ENCODE assay signal across 25 cellular contexts in the genomic region with DNA sequence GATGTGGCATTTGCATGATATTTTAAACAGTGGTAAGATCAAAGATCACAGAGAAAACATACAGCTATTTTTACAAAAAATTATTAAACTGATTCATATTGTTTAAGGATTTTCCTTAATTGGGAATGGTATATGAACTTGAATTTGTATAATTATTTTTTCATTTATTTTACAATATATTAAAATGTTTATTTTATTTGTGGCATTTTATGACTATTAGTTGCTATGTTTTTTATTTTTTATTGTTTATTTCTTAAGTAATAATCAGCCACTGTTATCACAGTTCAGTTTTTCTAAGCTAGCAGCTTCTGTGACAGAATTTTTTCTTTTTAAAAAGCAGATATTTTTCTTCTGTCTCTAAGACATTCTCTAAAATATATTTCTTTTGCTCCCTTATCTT.
A peak's percentile ranks its signal among the peaks of the same experiment; 100 is the strongest.
DNase-seq lines count a peak whose midpoint lies in the region; ATAC-seq, FAIRE-seq and TF ChIP-seq lines count a peak whose summit lies in the region.
"Had no signal": no experiment of that assay in that cellular context is flagged by ENCODE, and none has a peak within 500 bp of the region (broad histone marks: within the 10 kb centered on the region; RNA-seq: fewer than 3 reads in every experiment).

No MANE protein-coding gene starts in this region.

- FAIRE-seq in A204.1 (lab: Jason Lieb, UNC) (peak; percentile 70), kidney (lab: Jason Lieb, UNC) (peak; percentile 45)
- FAIRE-seq: GM12891, GM19239 had no signal

- H3K4me3 ChIP-seq in kidney (ENCODE audit: low read length in 2 of 2), result no peak overlapping the region
- H3K4me3 ChIP-seq in SJCRH30, result no peak overlapping the region
- H3K4me3 ChIP-seq: BLaER1 had no signal

- H3K9me3 ChIP-seq in kidney (ENCODE audit: control insufficient read depth in 1 of 2, low read length in 2 of 2), result no peaks in the 10 kb centered on the region
- H3K9me3 ChIP-seq in SJCRH30 (replicated peaks), result no peaks in the 10 kb centered on the region
- H3K9me3 ChIP-seq: BE2C had no signal

- H3K27me3 ChIP-seq in SJCRH30, result no peaks in the 10 kb centered on the region
- H3K27me3 ChIP-seq: BE2C, BLaER1 had no signal

- CTCF ChIA-PET in WTC11 (lab: Charles Lee), result no interaction called here

- no peak for TF ChIP-seq CTCF in WTC11 (IDR thresholded peaks at IDR 0.05)
- TF ChIP-seq CTCF in kidney (IDR thresholded peaks at IDR 0.05; ENCODE audit: borderline replicate concordance, extremely low read depth, insufficient read depth), result no peak

- no peaks in the 10 kb centered on the region for H3K27me3 Mint-ChIP-seq in WTC11 (ENCODE audit: low read depth)
- H3K27me3 Mint-ChIP-seq: CD4-positive, alpha-beta memory T cell; CD4-positive, CD25-positive, alpha-beta regulatory T cell; CD8-positive, alpha-beta memory T cell had no signal

- H3K4me1 Mint-ChIP-seq in WTC11, result no peaks in the 10 kb centered on the region
- H3K4me1 Mint-ChIP-seq: CD14-positive monocyte; CD4-positive, alpha-beta memory T cell; CD4-positive, CD25-positive, alpha-beta regulatory T cell; CD8-positive, alpha-beta memory T cell had no signal

- H3K27ac Mint-ChIP-seq in WTC11, result no peak overlapping the region
- H3K27ac Mint-ChIP-seq: CD14-positive monocyte; CD4-positive, alpha-beta memory T cell; CD4-positive, CD25-positive, alpha-beta regulatory T cell; CD8-positive, alpha-beta memory T cell had no signal

- H3K9ac ChIP-seq in kidney (ENCODE audit: low read length in 2 of 2), result no peak overlapping the region
- H3K9ac ChIP-seq: BLaER1 had no signal

- no peak overlapping the region for H3K4me3 Mint-ChIP-seq in WTC11
- H3K4me3 Mint-ChIP-seq: CD14-positive monocyte; CD4-positive, alpha-beta memory T cell; CD4-positive, CD25-positive, alpha-beta regulatory T cell; CD8-positive, alpha-beta memory T cell had no signal

- POLR2A ChIA-PET in WTC11 (lab: Charles Lee), result no interaction called here

- peaks cover 18% of the 10 kb centered on the region for H3K36me3 Mint-ChIP-seq in WTC11
- H3K36me3 Mint-ChIP-seq: CD14-positive monocyte; CD4-positive, alpha-beta memory T cell; CD4-positive, CD25-positive, alpha-beta regulatory T cell; CD8-positive, alpha-beta memory T cell had no signal

- H3K9me3 Mint-ChIP-seq in WTC11, result peaks cover 27% of the 10 kb centered on the region

- DNase-seq in WTC11 (ENCODE audit: low spot score), result no peak
- no peak for DNase-seq in kidney
- DNase-seq in amniotic stem cell (lab: John Stamatoyannopoulos, UW), result no peak
- DNase-seq in SJCRH30, result no peak
- DNase-seq in occipital lobe (lab: John Stamatoyannopoulos, UW), result no peak
- DNase-seq: ACHN; BE2C; C1 segment of cervical spinal cord; CD4-positive, alpha-beta memory T cell; CD4-positive, CD25-positive, alpha-beta regulatory T cell; CD8-positive, alpha-beta memory T cell; COR-L47; DMS 273 treated with DMSO at 0.1 percent for 48 hours; DMS153; DMS53; DMS79; DND-41; EL; GF-D8 had no signal

- H3K4me1 ChIP-seq in kidney (ENCODE audit: control insufficient read depth in 1 of 2, insufficient read depth in 1 of 2, low read depth in 1 of 2, low read length in 2 of 2), result no peaks in the 10 kb centered on the region
- no peaks in the 10 kb centered on the region for H3K4me1 ChIP-seq in SJCRH30
- H3K4me1 ChIP-seq: BE2C, BLaER1 had no signal

- H3K27ac ChIP-seq in kidney (ENCODE audit: low read depth in 2 of 2, low read length in 2 of 2) (no peak overlapping the region), SJCRH30 (no peak overlapping the region)
- H3K27ac ChIP-seq: 22Rv1, BLaER1 had no signal

- intact Hi-C loops in kidney (cut with DNase I), result no loop called here

- H3K36me3 ChIP-seq in kidney (ENCODE audit: control insufficient read depth in 1 of 2, insufficient read depth in 2 of 2, low read length in 2 of 2) (no peaks in the 10 kb centered on the region), SJCRH30 (no peaks in the 10 kb centered on the region)
- H3K36me3 ChIP-seq: BE2C, BLaER1 had no signal

- ATAC-seq in WTC11, result no peak

TF ChIP-seq in WTC11, 78 proteins besides CTCF, POLR2A, EP300 and RAD21:
- TF ChIP-seq NFYB (CRISPR knock-in tag; conservative IDR thresholded peaks at IDR 0.05; ENCODE audit: low read depth) (no peak), ZBTB43 (CRISPR knock-in tag; IDR thresholded peaks at IDR 0.05) (no peak), ZNF138 (CRISPR knock-in tag; conservative IDR thresholded peaks at IDR 0.05) (no peak), HMGA2 (CRISPR knock-in tag; IDR thresholded peaks at IDR 0.05) (peak; percentile 90), CBFB (CRISPR knock-in tag; IDR thresholded peaks at IDR 0.05; ENCODE audit: low read depth) (no peak)
- TF ChIP-seq, protein P1, sequence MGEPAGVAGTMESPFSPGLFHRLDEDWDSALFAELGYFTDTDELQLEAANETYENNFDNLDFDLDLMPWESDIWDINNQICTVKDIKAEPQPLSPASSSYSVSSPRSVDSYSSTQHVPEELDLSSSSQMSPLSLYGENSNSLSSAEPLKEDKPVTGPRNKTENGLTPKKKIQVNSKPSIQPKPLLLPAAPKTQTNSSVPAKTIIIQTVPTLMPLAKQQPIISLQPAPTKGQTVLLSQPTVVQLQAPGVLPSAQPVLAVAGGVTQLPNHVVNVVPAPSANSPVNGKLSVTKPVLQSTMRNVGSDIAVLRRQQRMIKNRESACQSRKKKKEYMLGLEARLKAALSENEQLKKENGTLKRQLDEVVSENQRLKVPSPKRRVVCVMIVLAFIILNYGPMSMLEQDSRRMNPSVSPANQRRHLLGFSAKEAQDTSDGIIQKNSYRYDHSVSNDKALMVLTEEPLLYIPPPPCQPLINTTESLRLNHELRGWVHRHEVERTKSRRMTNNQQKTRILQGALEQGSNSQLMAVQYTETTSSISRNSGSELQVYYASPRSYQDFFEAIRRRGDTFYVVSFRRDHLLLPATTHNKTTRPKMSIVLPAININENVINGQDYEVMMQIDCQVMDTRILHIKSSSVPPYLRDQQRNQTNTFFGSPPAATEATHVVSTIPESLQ (CRISPR knock-in tag; IDR thresholded peaks at IDR 0.05), result no peak
- TF ChIP-seq, protein P2, sequence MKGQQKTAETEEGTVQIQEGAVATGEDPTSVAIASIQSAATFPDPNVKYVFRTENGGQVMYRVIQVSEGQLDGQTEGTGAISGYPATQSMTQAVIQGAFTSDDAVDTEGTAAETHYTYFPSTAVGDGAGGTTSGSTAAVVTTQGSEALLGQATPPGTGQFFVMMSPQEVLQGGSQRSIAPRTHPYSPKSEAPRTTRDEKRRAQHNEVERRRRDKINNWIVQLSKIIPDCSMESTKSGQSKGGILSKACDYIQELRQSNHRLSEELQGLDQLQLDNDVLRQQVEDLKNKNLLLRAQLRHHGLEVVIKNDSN (CRISPR knock-in tag; IDR thresholded peaks at IDR 0.05), result no peak
- TF ChIP-seq, protein P3, sequence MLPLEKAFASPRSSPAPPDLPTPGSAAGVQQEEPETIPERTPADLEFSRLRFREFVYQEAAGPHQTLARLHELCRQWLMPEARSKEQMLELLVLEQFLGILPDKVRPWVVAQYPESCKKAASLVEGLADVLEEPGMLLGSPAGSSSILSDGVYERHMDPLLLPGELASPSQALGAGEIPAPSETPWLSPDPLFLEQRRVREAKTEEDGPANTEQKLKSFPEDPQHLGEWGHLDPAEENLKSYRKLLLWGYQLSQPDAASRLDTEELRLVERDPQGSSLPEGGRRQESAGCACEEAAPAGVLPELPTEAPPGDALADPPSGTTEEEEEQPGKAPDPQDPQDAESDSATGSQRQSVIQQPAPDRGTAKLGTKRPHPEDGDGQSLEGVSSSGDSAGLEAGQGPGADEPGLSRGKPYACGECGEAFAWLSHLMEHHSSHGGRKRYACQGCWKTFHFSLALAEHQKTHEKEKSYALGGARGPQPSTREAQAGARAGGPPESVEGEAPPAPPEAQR (CRISPR knock-in tag; IDR thresholded peaks at IDR 0.05), result no peak
